7 cellular contexts compared by ENCODE assay signal in the genomic region with DNA sequence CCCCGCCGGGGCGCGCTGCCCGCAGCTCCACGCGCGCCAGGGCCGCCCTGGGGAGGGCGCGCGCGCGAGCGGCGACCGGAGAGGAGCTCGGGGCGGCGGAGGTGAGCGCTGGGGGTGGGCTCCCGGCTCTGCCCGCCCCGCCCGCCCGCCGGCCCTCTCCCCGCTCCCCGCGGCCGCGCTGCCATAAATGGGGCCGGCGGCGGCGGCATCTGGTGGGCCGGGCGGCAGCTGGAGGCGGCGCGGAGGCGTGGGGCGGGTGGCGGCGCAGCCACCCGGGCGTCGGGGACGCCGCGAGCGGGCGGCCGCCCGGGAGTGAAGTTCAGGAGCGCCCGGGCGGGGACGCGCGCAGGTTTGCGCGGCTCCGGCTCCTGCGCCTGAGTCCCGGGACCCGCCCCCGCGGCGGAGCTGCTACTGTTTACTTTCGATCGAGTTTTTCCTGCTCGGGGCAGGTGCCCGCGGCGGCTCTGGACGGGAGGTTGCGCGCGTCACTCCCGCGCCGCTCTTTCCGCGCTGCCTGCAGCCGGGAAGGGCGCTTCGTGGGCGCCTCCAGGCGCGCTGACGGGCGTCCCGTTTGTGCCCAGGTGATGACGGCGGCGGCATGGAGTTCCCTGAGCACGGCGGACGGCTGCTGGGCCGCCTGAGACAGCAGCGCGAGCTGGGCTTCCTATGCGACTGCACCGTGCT. TPM values are rescaled to one million over a fixed set of nuclear protein-coding genes. Genes with fewer than 3 reads are reported as not detected.
DNase-seq lines count a peak whose midpoint lies in the region; ATAC-seq, FAIRE-seq and TF ChIP-seq lines count a peak whose summit lies in the region.

A gene (plus strand): TSS at position 502 of the 684 bp plus-strand sequence. CDS start 97 bp downstream, at position 599.

- peak within 1 kb of the TSS; percentile 85 for H3K9ac ChIP-seq in NT2/D1 (ENCODE audit: insufficient read length, low read depth)

- H3K27me3 ChIP-seq in NT2/D1 (ENCODE audit: insufficient read depth, insufficient read length) = peaks cover 33% of the 10 kb centered on the region
- H3K27me3 ChIP-seq in foreskin keratinocyte = peaks cover 17% of the 10 kb centered on the region
- no peaks in the 10 kb centered on the region for H3K27me3 ChIP-seq in pancreas
- no peaks in the 10 kb centered on the region for H3K27me3 ChIP-seq in aorta (ENCODE audit: control insufficient read depth in 1 of 2, insufficient read depth in 2 of 2, low read length in 1 of 2)

- H3K4me3 ChIP-seq in NT2/D1 (ENCODE audit: insufficient read length, low read depth) (peak within 1 kb of the TSS; percentile 64), pancreas (peak within 1 kb of the TSS; percentile 37 to 67 (median 50)), aorta (ENCODE audit: low read length in 2 of 2) (peak within 1 kb of the TSS; percentile 49 to 55)

- H3K36me3 Mint-ChIP-seq in activated T-helper 2 cell treated with anti-CD3 and anti-CD28 coated beads, Interferon-gamma antibody, Interleukin-2, Interleukin-4, amounts not matched to agents 10 μg/mL and 5 μg/mL and 100 μg/mL, durations not matched to agents 14 hours and 24 hours and 36 hours (ENCODE audit: low read depth) = no peaks in the 10 kb centered on the region

- H3K36me3 ChIP-seq in NT2/D1 (ENCODE audit: insufficient read depth, insufficient read length, low read length) = peaks cover 12% of the 10 kb centered on the region
- no peaks in the 10 kb centered on the region for H3K36me3 ChIP-seq in pancreas
- H3K36me3 ChIP-seq in aorta (ENCODE audit: control insufficient read depth in 1 of 2, insufficient read depth in 2 of 2, low read length in 1 of 2) = no peaks in the 10 kb centered on the region

- ATAC-seq in GM18511 (IDR thresholded peaks at IDR 0.05; ENCODE audit: unreplicated experiment) = peak; percentile 50
- ATAC-seq in HG02885 (IDR thresholded peaks at IDR 0.05; ENCODE audit: poor library complexity, unreplicated experiment) = peak; percentile 53
- ATAC-seq in foreskin keratinocyte = peak; percentile 44
- ATAC-seq in pancreas = peak; percentile 73 to 80 (median 76)
- peak; percentile 3 for ATAC-seq in aorta (ENCODE audit: low FRiP score)

- TF ChIP-seq CTCF in foreskin keratinocyte (conservative IDR thresholded peaks at IDR 0.05) (no peak), pancreas (IDR thresholded peaks at IDR 0.05) (no peak)

- intact Hi-C loops in activated T-helper 2 cell treated with anti-CD3 and anti-CD28 coated beads, Interferon-gamma antibody, Interleukin-2, Interleukin-4, amounts not matched to agents 10 μg/mL and 5 μg/mL and 100 μg/mL, durations not matched to agents 14 hours and 24 hours and 36 hours (cut with micrococcal nuclease) = loop anchor here (1.0 kb wide), 1 partner anchor 26 kb away; no protein-coding TSS in a partner anchor
- intact Hi-C loops in pancreas (cut with DNase I) (no loop called here), aorta (cut with DNase I) (loop anchor here in 1 of 2 donors (1.0 kb wide), 1 partner anchor 14 kb away; no protein-coding TSS in a partner anchor)

- H3K27ac ChIP-seq in foreskin keratinocyte (no peak within 1 kb of the TSS), pancreas (peak within 1 kb of the TSS; percentile 87 to 97 (median 92)), aorta (ENCODE audit: low read depth in 1 of 2, low read length in 2 of 2) (peak within 1 kb of the TSS; percentile 95)

- DNase-seq in NT2/D1 (ENCODE audit: low read depth, low spot score) (no peak), foreskin keratinocyte (peak in 1 of 2 donors; percentile 42), pancreas (peak; percentile 88 to 96 (median 92)), aorta (peak; percentile 75 to 89)
- peak; percentile 77 for DNase-seq in activated T-helper 2 cell treated with anti-CD3 and anti-CD28 coated beads, Interferon-gamma antibody, Interleukin-2, Interleukin-4, amounts not matched to agents 10 μg/mL and 5 μg/mL and 100 μg/mL, durations not matched to agents 14 hours and 24 hours and 36 hours (ENCODE audit: low spot score)

- 0 to 1% methylated on average over 40 to 105 of the region's 105 CpGs for WGBS in pancreas, 2 donors
- 0 to 1% methylated on average over 46 to 105 of the region's 105 CpGs for WGBS in aorta, 2 donors

- FAIRE-seq in pancreas (lab: Jason Lieb, UNC) = no peak

- peaks cover 14% of the 10 kb centered on the region for H3K4me1 Mint-ChIP-seq in activated T-helper 2 cell treated with anti-CD3 and anti-CD28 coated beads, Interferon-gamma antibody, Interleukin-2, Interleukin-4, amounts not matched to agents 10 μg/mL and 5 μg/mL and 100 μg/mL, durations not matched to agents 14 hours and 24 hours and 36 hours (ENCODE audit: low read depth)

- no peaks in the 10 kb centered on the region for H3K9me3 ChIP-seq in NT2/D1 (ENCODE audit: insufficient read depth, low read length)
- H3K9me3 ChIP-seq in pancreas = no peaks in the 10 kb centered on the region
- no peaks in the 10 kb centered on the region for H3K9me3 ChIP-seq in aorta (ENCODE audit: control insufficient read depth, low read length)

- H3K9me3 Mint-ChIP-seq in activated T-helper 2 cell treated with anti-CD3 and anti-CD28 coated beads, Interferon-gamma antibody, Interleukin-2, Interleukin-4, amounts not matched to agents 10 μg/mL and 5 μg/mL and 100 μg/mL, durations not matched to agents 14 hours and 24 hours and 36 hours = no peaks in the 10 kb centered on the region

- H3K4me1 ChIP-seq in NT2/D1 (ENCODE audit: insufficient read depth, insufficient read length) = peaks cover 42% of the 10 kb centered on the region
- no peaks in the 10 kb centered on the region for H3K4me1 ChIP-seq in foreskin keratinocyte
- peaks cover 17 to 36% (median 22%) of the 10 kb centered on the region in 3 donors for H3K4me1 ChIP-seq in pancreas
- H3K4me1 ChIP-seq in aorta (ENCODE audit: control insufficient read depth in 1 of 2, insufficient read depth in 2 of 2, low read length in 2 of 2) = no peaks in the 10 kb centered on the region

- peak within 1 kb of the TSS; percentile 86 for H3K4me3 Mint-ChIP-seq in activated T-helper 2 cell treated with anti-CD3 and anti-CD28 coated beads, Interferon-gamma antibody, Interleukin-2, Interleukin-4, amounts not matched to agents 10 μg/mL and 5 μg/mL and 100 μg/mL, durations not matched to agents 14 hours and 24 hours and 36 hours (ENCODE audit: low read depth)

- H3K27ac Mint-ChIP-seq in activated T-helper 2 cell treated with anti-CD3 and anti-CD28 coated beads, Interferon-gamma antibody, Interleukin-2, Interleukin-4, amounts not matched to agents 10 μg/mL and 5 μg/mL and 100 μg/mL, durations not matched to agents 14 hours and 24 hours and 36 hours = peak within 1 kb of the TSS; percentile 52

- peaks cover 2% of the 10 kb centered on the region for H3K27me3 Mint-ChIP-seq in activated T-helper 2 cell treated with anti-CD3 and anti-CD28 coated beads, Interferon-gamma antibody, Interleukin-2, Interleukin-4, amounts not matched to agents 10 μg/mL and 5 μg/mL and 100 μg/mL, durations not matched to agents 14 hours and 24 hours and 36 hours (ENCODE audit: low read depth)

RNA-seq across cellular contexts. Expression of the gene that starts here (rescaled TPM):
- total RNA-seq in activated T-helper 2 cell treated with anti-CD3 and anti-CD28 coated beads, Interferon-gamma antibody, Interleukin-2, Interleukin-4, amounts not matched to agents 10 μg/mL and 5 μg/mL and 100 μg/mL, durations not matched to agents 14 hours and 24 hours and 36 hours = 5.2 and 5.4 TPM in 2 replicates
- 2.3 TPM in 2 replicates for total RNA-seq in foreskin keratinocyte
- polyA plus RNA-seq in foreskin keratinocyte = 1.8 and 1.9 TPM in 2 replicates
- 10 to 100 TPM in 1 of 6 donors, 1 to 10 TPM in 5; 7.8 to 10.8 (median 8.5) TPM for total RNA-seq in pancreas
- 1 to 10 TPM; 4.1 to 7.6 TPM for polyA plus RNA-seq in pancreas
- 1 to 10 TPM; 4.4 to 4.7 TPM for total RNA-seq in aorta
- 1 to 10 TPM; 1.6 to 1.9 TPM for polyA plus RNA-seq in aorta

Comparison
In these comparisons a context has a peak if more than half of its experiments do, and no peak if none do; other contexts are left out.
1. ATAC-seq: peak in every context shown above with its lines; median percentile 76 in pancreas; 53 in HG02885; 50 in GM18511; 44 in foreskin keratinocyte; 3 in aorta.